23 cellular contexts compared by ENCODE assay signal in the genomic region with DNA sequence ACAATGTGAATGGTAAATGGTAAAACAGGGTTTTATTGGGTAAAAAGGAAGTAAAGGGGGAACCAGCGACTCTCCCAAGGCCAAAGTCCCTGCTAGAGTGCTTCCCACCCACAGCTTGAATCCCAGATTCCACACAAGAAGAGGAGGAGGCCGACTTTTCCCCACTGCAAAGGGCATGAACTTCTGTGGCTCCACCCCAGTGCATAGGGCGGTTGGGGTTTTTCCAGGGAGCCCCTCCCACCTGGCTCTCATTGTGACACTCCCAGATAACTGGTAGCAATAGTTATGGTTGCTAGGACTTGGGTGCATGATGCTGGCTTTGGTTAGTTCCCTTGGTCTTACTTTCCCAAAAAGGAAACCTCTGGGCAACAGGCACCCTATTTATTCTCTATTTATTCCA.
DNase-seq lines count a peak whose midpoint lies in the region; ATAC-seq, FAIRE-seq and TF ChIP-seq lines count a peak whose summit lies in the region.
"Had no signal": no experiment of that assay in that cellular context is flagged by ENCODE, and none has a peak within 500 bp of the region (broad histone marks: within the 10 kb centered on the region; RNA-seq: fewer than 3 reads in every experiment).

No MANE protein-coding gene starts in this region.

- in situ Hi-C loops in gastrocnemius medialis (cut with MboI; ENCODE audit: low sequenced_read_pairs in 4 of 4): no loop called here

- POLR2A ChIA-PET in H1 (lab: Charles Lee; ENCODE audit: partially characterized antibody): no interaction called here

- H3K27me3 ChIP-seq in H1 (replicated peaks in 1 of 4; ENCODE audit: control insufficient read depth in 3 of 4, extremely low read depth in 1 of 4, insufficient read depth in 3 of 4, low read length in 3 of 4) (no peaks in the 10 kb centered on the region), right lobe of liver (no peaks in the 10 kb centered on the region), left ventricle myocardium inferior (ENCODE audit: low read depth) (no peaks in the 10 kb centered on the region), gastrocnemius medialis (no peaks in the 10 kb centered on the region)
- H3K27me3 ChIP-seq: SJCRH30 had no signal

- no peak for TF ChIP-seq RAD21 in H1 (IDR thresholded peaks at IDR 0.05 in 1 of 2, conservative IDR thresholded peaks at IDR 0.05 in 1 of 2; ENCODE audit: low read depth in 2 of 2, low read length in 2 of 2)

- TF ChIP-seq EP300 in H1 (IDR thresholded peaks at IDR 0.05; ENCODE audit: borderline replicate concordance in 1 of 2, low read depth in 2 of 2, low read length in 2 of 2): no peak

- no peak for TF ChIP-seq CTCF in H1 (IDR thresholded peaks at IDR 0.05; ENCODE audit: control extremely low read depth in 1 of 3, insufficient read depth in 1 of 3, low read depth in 1 of 3, low read length in 3 of 3)
- TF ChIP-seq CTCF in right lobe of liver (IDR thresholded peaks at IDR 0.05): no peak
- TF ChIP-seq CTCF in left ventricle myocardium inferior (IDR thresholded peaks at IDR 0.05; ENCODE audit: borderline replicate concordance): no peak
- TF ChIP-seq CTCF in gastrocnemius medialis (IDR thresholded peaks at IDR 0.05 in 4 of 5, conservative IDR thresholded peaks at IDR 0.05 in 1 of 5): no peak

- no peaks in the 10 kb centered on the region for H3K9me3 ChIP-seq in H1 (ENCODE audit: insufficient read depth in 2 of 2, low read depth in 1 of 2, low read length in 1 of 2)
- H3K9me3 ChIP-seq in right lobe of liver: no peaks in the 10 kb centered on the region
- H3K9me3 ChIP-seq in left ventricle myocardium inferior (replicated peaks): no peaks in the 10 kb centered on the region
- H3K9me3 ChIP-seq in gastrocnemius medialis: no peaks in the 10 kb centered on the region
- H3K9me3 ChIP-seq: Caco-2, SJCRH30 had no signal

- no peak for TF ChIP-seq POLR2A in H1 (IDR thresholded peaks at IDR 0.05; ENCODE audit: control extremely low read depth in 1 of 2, low read depth in 2 of 2, low read length in 2 of 2)
- TF ChIP-seq POLR2A in right lobe of liver (IDR thresholded peaks at IDR 0.05): no peak
- TF ChIP-seq POLR2A in gastrocnemius medialis (IDR thresholded peaks at IDR 0.05): no peak

- no peak overlapping the region for H2AK5ac ChIP-seq in H1 (ENCODE audit: low read depth, low read length)

- H3K27ac ChIP-seq in H1 (ENCODE audit: low read depth, low read length): no peak overlapping the region
- peak overlapping the region in 1 of 3 donors; percentile 39 for H3K27ac ChIP-seq in right lobe of liver
- no peak overlapping the region for H3K27ac ChIP-seq in left ventricle myocardium inferior (replicated peaks)
- H3K27ac ChIP-seq in gastrocnemius medialis: no peak overlapping the region
- H3K27ac ChIP-seq: C4-2B, PC-9, SJCRH30 had no signal

- H3K9ac ChIP-seq in H1 (replicated peaks in 1 of 4; ENCODE audit: extremely low read depth in 1 of 4, low read depth in 3 of 4, low read length in 3 of 4): no peak overlapping the region

- no peak overlapping the region for H2BK5ac ChIP-seq in H1 (ENCODE audit: low read depth, low read length)

- intact Hi-C loops in right lobe of liver (cut with DNase I) (no loop called here), left ventricle myocardium inferior (cut with micrococcal nuclease) (no loop called here), gastrocnemius medialis (cut with DNase I; ENCODE audit: low total_unique reads) (no loop called here)

- H3K79me1 ChIP-seq in H1 (ENCODE audit: low read depth, low read length): no peaks in the 10 kb centered on the region

- WGBS in H1 (ENCODE audit: extremely low coverage in 1 of 2, insufficient coverage in 1 of 2, insufficient read length in 1 of 2, insufficient replicate concordance in 2 of 2, low coverage in 1 of 2, low lambda C conversion rate in 2 of 2, missing lambda C conversion rate in 1 of 2), 2 experiments: 81% methylated on average over 3 of the region's 3 CpGs; no CpG with 5 or more reads in 1 of the 2 experiments
- 17% methylated on average over 2 of the region's 3 CpGs for WGBS in right lobe of liver (ENCODE audit: insufficient coverage, low coverage, low lambda C conversion rate, missing lambda C conversion rate)

- CTCF ChIA-PET in H1 (lab: Charles Lee; ENCODE audit: partially characterized antibody): no interaction called here

- no peak overlapping the region for H2BK15ac ChIP-seq in H1 (ENCODE audit: low read length)

- H3K4me2 ChIP-seq in H1 (ENCODE audit: insufficient read depth in 1 of 2, low read depth in 2 of 2, low read length in 2 of 2): no peak overlapping the region
- H3K4me2 ChIP-seq: PC-9 had no signal

- no peak overlapping the region for H3K4ac ChIP-seq in H1 (replicated peaks; ENCODE audit: insufficient read length, low read depth, low read length)

- no peak overlapping the region for H3K56ac ChIP-seq in H1 (replicated peaks; ENCODE audit: insufficient read length, low read depth, low read length)

- no peak overlapping the region for H2BK20ac ChIP-seq in H1 (ENCODE audit: low read length)

- H3K79me2 ChIP-seq in H1 (ENCODE audit: control insufficient read depth in 1 of 2, insufficient read depth in 2 of 2, low read length in 2 of 2): no peaks in the 10 kb centered on the region

- H4K8ac ChIP-seq in H1 (ENCODE audit: extremely low read depth, insufficient read depth, low read length): no peak overlapping the region

- no peaks in the 10 kb centered on the region for H4K20me1 ChIP-seq in H1 (replicated peaks in 1 of 2; ENCODE audit: control insufficient read depth in 1 of 2, insufficient read depth in 2 of 2, low read length in 2 of 2)

- no peak overlapping the region for H3K23ac ChIP-seq in H1 (ENCODE audit: insufficient read length)

- H2BK12ac ChIP-seq in H1 (ENCODE audit: low read depth, low read length): no peak overlapping the region

- H3K4me1 ChIP-seq in H1 (replicated peaks in 1 of 4; ENCODE audit: control insufficient read depth in 3 of 4, insufficient read depth in 4 of 4, low read length in 3 of 4): no peaks in the 10 kb centered on the region
- peaks cover 0 to 48% (median 9%) of the 10 kb centered on the region in 4 donors for H3K4me1 ChIP-seq in right lobe of liver
- H3K4me1 ChIP-seq in left ventricle myocardium inferior: no peaks in the 10 kb centered on the region
- H3K4me1 ChIP-seq in gastrocnemius medialis: peaks cover 16 to 22% of the 10 kb centered on the region in 2 donors
- H3K4me1 ChIP-seq: Caco-2, SJCRH30 had no signal

- H4K91ac ChIP-seq in H1 (replicated peaks; ENCODE audit: insufficient read length, low read length): no peak overlapping the region

- H3K36me3 ChIP-seq in H1 (ENCODE audit: control insufficient read depth in 2 of 4, insufficient read depth in 4 of 4, low read length in 3 of 4): no peaks in the 10 kb centered on the region
- no peaks in the 10 kb centered on the region for H3K36me3 ChIP-seq in right lobe of liver
- no peaks in the 10 kb centered on the region for H3K36me3 ChIP-seq in left ventricle myocardium inferior
- H3K36me3 ChIP-seq in gastrocnemius medialis: no peaks in the 10 kb centered on the region
- H3K36me3 ChIP-seq: SJCRH30 had no signal

- no peak overlapping the region for H3K18ac ChIP-seq in H1 (ENCODE audit: extremely low read depth, low read length)

- ATAC-seq in right lobe of liver: peak; percentile 80 to 91 (median 90)
- ATAC-seq in gastrocnemius medialis: no peak
- no peak for ATAC-seq in GM18520 (IDR thresholded peaks at IDR 0.05; ENCODE audit: unreplicated experiment)
- ATAC-seq: CD8-positive, alpha-beta T cell; Right ventricle myocardium inferior; SK-N-SH treated with all-trans-retinoic acid at 6 μM for 48 hours had no signal

- no peak for FAIRE-seq in H1 (lab: Jason Lieb, UNC)
- FAIRE-seq: G401.6 had no signal

- H3K23me2 ChIP-seq in H1 (ENCODE audit: low read depth, low read length): no peaks in the 10 kb centered on the region

- no peak overlapping the region for H4K5ac ChIP-seq in H1 (ENCODE audit: insufficient read length, low read depth, low read length)

- no peak overlapping the region for H2BK120ac ChIP-seq in H1 (replicated peaks; ENCODE audit: low read depth, low read length)

- peak; percentile 22 for DNase-seq in HT-29 (ENCODE audit: low spot score)
- no peak for DNase-seq in H1 (ENCODE audit: low read depth in 1 of 2, low spot score in 2 of 2)
- peak; percentile 68 to 88 (median 77) for DNase-seq in right lobe of liver
- no peak for DNase-seq in left ventricle myocardium inferior
- DNase-seq in NCI-H345 (lab: John Stamatoyannopoulos, UW): no peak
- no peak for DNase-seq in gastrocnemius medialis
- DNase-seq: CD8-positive, alpha-beta T cell; Karpas-422; MV-4-11; NCI-H1105; NCI-H1436 treated with DMSO at 0.1 percent for 48 hours; NCI-H187 treated with DMSO at 0.1 percent for 48 hours; NCI-H2171 treated with DMSO at 0.1 percent for 48 hours; NCI-H524 treated with DMSO at 0.1 percent for 48 hours; NCI-H774; PC-9 had no signal

- no peak overlapping the region for H3K14ac ChIP-seq in H1 (ENCODE audit: insufficient read length)

- H2AFZ ChIP-seq in H1 (ENCODE audit: low read length): peak overlapping the region; percentile 98
- H2AFZ ChIP-seq: PC-9 had no signal

- H3K4me3 ChIP-seq in H1 (ENCODE audit: extremely low read depth in 1 of 4, insufficient read depth in 2 of 4, low read depth in 3 of 4, low read length in 4 of 4): no peak overlapping the region
- H3K4me3 ChIP-seq in right lobe of liver: no peak overlapping the region
- no peak overlapping the region for H3K4me3 ChIP-seq in left ventricle myocardium inferior
- H3K4me3 ChIP-seq in gastrocnemius medialis: no peak overlapping the region
- H3K4me3 ChIP-seq: PC-9, SJCRH30 had no signal

Comparison
In these comparisons a context has a peak if more than half of its experiments do, and no peak if none do; other contexts are left out.
1. DNase-seq: peak in HT-29 (single experiment) and right lobe of liver (3 of 3); none in H1 (0 of 2), left ventricle myocardium inferior (single experiment), NCI-H345 (single experiment) and gastrocnemius medialis (0 of 2).
2. ATAC-seq: peak in right lobe of liver (4 of 4); none in gastrocnemius medialis (0 of 2) and GM18520 (single experiment).